ENCODE assay signal across 9 cellular contexts in genomic region chr7:157357129-157358040, GRCh38. TPM values are rescaled to one million over a fixed set of nuclear protein-coding genes. Genes with fewer than 3 reads are reported as not detected.
DNase-seq lines count a peak whose midpoint lies in the region; ATAC-seq, FAIRE-seq and TF ChIP-seq lines count a peak whose summit lies in the region.
"Had no signal": no experiment of that assay in that cellular context is flagged by ENCODE, and none has a peak within 500 bp of the region (broad histone marks: within the 10 kb centered on the region; RNA-seq: fewer than 3 reads in every experiment).

No MANE protein-coding gene starts in this region.

- 66 to 80% methylated on average over 12 to 15 of the region's 24 CpGs for WGBS in esophagus squamous epithelium, 2 donors

- H3K27ac ChIP-seq in esophagus squamous epithelium, result peak overlapping the region; percentile 30 to 83 (median 69)

- DNase-seq in GM12892 (ENCODE audit: insufficient read length) (peak; percentile 41), esophagus squamous epithelium (lab: John Stamatoyannopoulos, UW) (no peak), NCI-H82 (lab: John Stamatoyannopoulos, UW) (no peak), foreskin fibroblast (no peak), dedifferentiated amniotic fluid mesenchymal stem cell (ENCODE audit: extremely low spot score) (no peak)

- intact Hi-C loops in esophagus squamous epithelium (cut with DNase I), result no loop called here

- ATAC-seq in GM19438 (IDR thresholded peaks at IDR 0.05; ENCODE audit: low read depth, unreplicated experiment), result peak; percentile 79
- peak; percentile 76 for ATAC-seq in HG03342 (IDR thresholded peaks at IDR 0.05; ENCODE audit: unreplicated experiment)
- no peak for ATAC-seq in HG03135 (IDR thresholded peaks at IDR 0.05; ENCODE audit: unreplicated experiment)

- H3K36me3 ChIP-seq in esophagus squamous epithelium, result peaks cover 0 to 42% (median 20%) of the 10 kb centered on the region in 3 donors

- no peak for TF ChIP-seq CTCF in esophagus squamous epithelium (IDR thresholded peaks at IDR 0.05)
- TF ChIP-seq CTCF in foreskin fibroblast (IDR thresholded peaks at IDR 0.05; ENCODE audit: low read depth, low read length), result no peak

- no peaks in the 10 kb centered on the region for H3K27me3 ChIP-seq in esophagus squamous epithelium

- peaks cover 34 to 75% (median 53%) of the 10 kb centered on the region in 3 donors for H3K4me1 ChIP-seq in esophagus squamous epithelium

- no peak for TF ChIP-seq POLR2A in GM12892 (IDR thresholded peaks at IDR 0.05; ENCODE audit: low read depth, low read length)
- TF ChIP-seq POLR2A in esophagus squamous epithelium (IDR thresholded peaks at IDR 0.05), result no peak

- peak; percentile 65 for FAIRE-seq in GM12892 (lab: Jason Lieb, UNC)
- FAIRE-seq: endothelial cell of umbilical vein had no signal

- H3K4me3 ChIP-seq in esophagus squamous epithelium (no peak overlapping the region), foreskin fibroblast (ENCODE audit: low read depth in 1 of 2, low read length in 2 of 2) (no peak overlapping the region)

- no peaks in the 10 kb centered on the region for H3K9me3 ChIP-seq in esophagus squamous epithelium

RNA-seq across cellular contexts. Expression of gene DNAJB6, which starts 20.6 kb away (rescaled TPM):
- 57.1 TPM for polyA plus RNA-seq in GM12892 (2012; ENCODE audit: missing spikeins)
- total RNA-seq in esophagus squamous epithelium, result 100 to 1,000 TPM in 3 of 4 donors, 10 to 100 TPM in 1; 96.5 to 193 (median 160) TPM
